ENCODE assay signal across 8 cellular contexts in the genomic region with DNA sequence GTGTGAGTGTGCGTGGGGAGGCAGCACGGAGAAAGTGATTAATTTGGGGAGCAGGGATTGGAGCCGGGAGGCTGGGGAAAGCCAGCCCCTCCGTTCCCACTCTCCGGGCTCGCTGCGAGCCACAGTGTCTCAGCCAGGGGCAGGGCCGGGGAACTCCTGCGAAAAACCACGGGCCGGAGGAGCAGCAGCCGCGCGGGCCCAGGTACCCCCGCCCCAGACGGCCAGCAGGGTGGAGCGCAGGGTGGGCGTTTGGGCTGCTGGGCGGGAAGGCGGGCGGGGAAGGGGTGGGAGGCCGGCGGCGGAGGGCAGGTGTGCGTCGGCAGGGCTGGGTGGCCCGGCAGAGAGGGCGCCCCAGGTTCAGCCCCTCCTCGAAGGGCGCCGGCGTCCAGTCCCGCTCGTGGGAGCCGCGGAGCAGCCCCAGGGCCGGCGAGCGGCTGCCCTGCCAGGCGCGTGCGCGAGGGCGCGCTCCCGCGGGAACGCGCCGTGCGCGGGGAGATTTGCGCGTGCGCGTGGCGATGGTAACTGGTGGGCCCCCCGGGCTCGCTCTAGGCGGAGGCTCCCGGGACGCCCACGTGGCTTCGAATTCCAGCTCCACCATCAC. TPM values are rescaled to one million over a fixed set of nuclear protein-coding genes. Genes with fewer than 3 reads are reported as not detected.
DNase-seq lines count a peak whose midpoint lies in the region; ATAC-seq and TF ChIP-seq lines count a peak whose summit lies in the region.

No MANE protein-coding gene starts in this region.

- H3K27me3 ChIP-seq in dorsolateral prefrontal cortex, result peaks cover 0 to 62% (median 8%) of the 10 kb centered on the region in 45 donors

- no peak for TF ChIP-seq CTCF in dorsolateral prefrontal cortex (IDR thresholded peaks at IDR 0.05 in 54 of 56, conservative IDR thresholded peaks at IDR 0.05 in 2 of 56; ENCODE audit: low read depth in 1 of 56, partially characterized antibody in 56 of 56)

- intact Hi-C loops in dorsolateral prefrontal cortex (cut with DNase I), result loop anchor here in 1 of 2 donors (5.0 kb wide), 1 partner anchor 154 kb away; no protein-coding TSS in a partner anchor

- peak; percentile 53 for ATAC-seq in HG02852 (IDR thresholded peaks at IDR 0.05; ENCODE audit: unreplicated experiment)
- ATAC-seq in HG03520 (IDR thresholded peaks at IDR 0.05; ENCODE audit: unreplicated experiment), result no peak

- peak overlapping the region; percentile 34 to 84 (median 70) for H3K4me3 ChIP-seq in dorsolateral prefrontal cortex

- peak; percentile 3 for DNase-seq in GM03348 (ENCODE audit: low spot score)
- DNase-seq in dorsolateral prefrontal cortex, result peak in 9 of 10 donors; percentile 5 to 73 (median 45)
- peak in 33 of 56 donors; percentile 4 to 73 (median 38) for DNase-seq in nucleus accumbens (lab: John Stamatoyannopoulos, UW)
- DNase-seq in glomerular visceral epithelial cell (ENCODE audit: extremely low spot score), result no peak
- DNase-seq in activated CD4-positive, alpha-beta T cell treated with anti-CD3 and anti-CD28 coated beads for 48 hours, result no peak
- DNase-seq in activated CD4-positive, alpha-beta T cell treated with anti-CD3 and anti-CD28 coated beads for 1 hour, result no peak

- H3K27ac ChIP-seq in dorsolateral prefrontal cortex, result peak overlapping the region in 58 of 59 donors; percentile 34 to 97 (median 88)

RNA-seq across cellular contexts. Expression of gene CHL1, which starts 1.4 kb away (rescaled TPM):
- total RNA-seq in dorsolateral prefrontal cortex, result 100 to 1,000 TPM; 103 to 415 (median 260) TPM

Comparison
In these comparisons a context has a peak if more than half of its experiments do, and no peak if none do; other contexts are left out.
1. DNase-seq: peak in GM03348 (single experiment), dorsolateral prefrontal cortex (9 of 10) and nucleus accumbens (33 of 56); none in glomerular visceral epithelial cell (single experiment), activated CD4-positive, alpha-beta T cell treated with anti-CD3 and anti-CD28 coated beads for 48 hours (single experiment) and activated CD4-positive, alpha-beta T cell treated with anti-CD3 and anti-CD28 coated beads for 1 hour (single experiment).